1 cellular context compared by ENCODE assay signal in the genomic region with DNA sequence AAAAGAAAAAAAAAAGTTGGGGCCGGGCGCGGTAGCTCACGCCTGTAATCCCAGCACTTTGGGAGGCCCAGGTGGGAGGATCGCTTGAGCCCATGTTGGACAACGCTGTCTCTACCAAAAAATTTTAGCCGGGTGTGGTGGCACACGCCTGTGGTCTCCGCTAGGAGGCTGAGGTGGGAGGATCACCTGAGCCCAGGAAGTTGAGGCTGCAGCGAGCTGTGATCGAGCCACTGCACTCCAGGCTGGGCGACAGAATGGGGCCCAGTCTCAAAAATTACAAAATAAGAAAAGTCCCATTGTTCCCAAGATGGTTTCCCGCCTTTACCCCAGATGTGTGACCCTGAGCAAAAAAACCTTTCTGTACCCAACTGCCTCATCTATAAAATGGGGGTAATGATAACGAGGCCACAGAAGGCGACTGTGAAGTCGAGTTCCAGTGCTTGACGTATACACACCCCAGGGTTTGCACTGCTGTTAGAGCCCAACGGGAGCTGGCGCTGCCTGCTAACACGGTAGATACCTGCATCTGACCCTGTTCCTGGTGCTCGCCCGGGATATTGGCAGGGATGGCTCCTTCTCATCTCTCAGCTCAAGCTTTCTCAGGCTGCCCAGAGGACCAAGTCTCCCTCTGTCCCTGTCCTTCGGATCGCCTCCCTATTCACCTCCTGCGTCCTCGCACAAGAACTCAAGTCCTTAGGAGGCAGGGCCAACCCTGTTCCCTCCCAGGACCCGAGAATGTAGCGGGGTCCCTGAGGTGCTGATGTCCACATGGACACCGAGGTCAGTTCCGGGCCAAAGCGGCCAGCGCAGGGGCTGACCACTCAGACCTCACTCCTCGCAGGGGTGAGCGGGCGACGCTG.
TF ChIP-seq lines count a peak whose summit lies in the region.

No MANE protein-coding gene starts in this region.

TF ChIP-seq in HEK293, 187 proteins besides CTCF, POLR2A, EP300 and RAD21:
- TF ChIP-seq ZNF621 (tag by site-specific recombination; IDR thresholded peaks at IDR 0.05): no peak
- TF ChIP-seq, protein P1, sequence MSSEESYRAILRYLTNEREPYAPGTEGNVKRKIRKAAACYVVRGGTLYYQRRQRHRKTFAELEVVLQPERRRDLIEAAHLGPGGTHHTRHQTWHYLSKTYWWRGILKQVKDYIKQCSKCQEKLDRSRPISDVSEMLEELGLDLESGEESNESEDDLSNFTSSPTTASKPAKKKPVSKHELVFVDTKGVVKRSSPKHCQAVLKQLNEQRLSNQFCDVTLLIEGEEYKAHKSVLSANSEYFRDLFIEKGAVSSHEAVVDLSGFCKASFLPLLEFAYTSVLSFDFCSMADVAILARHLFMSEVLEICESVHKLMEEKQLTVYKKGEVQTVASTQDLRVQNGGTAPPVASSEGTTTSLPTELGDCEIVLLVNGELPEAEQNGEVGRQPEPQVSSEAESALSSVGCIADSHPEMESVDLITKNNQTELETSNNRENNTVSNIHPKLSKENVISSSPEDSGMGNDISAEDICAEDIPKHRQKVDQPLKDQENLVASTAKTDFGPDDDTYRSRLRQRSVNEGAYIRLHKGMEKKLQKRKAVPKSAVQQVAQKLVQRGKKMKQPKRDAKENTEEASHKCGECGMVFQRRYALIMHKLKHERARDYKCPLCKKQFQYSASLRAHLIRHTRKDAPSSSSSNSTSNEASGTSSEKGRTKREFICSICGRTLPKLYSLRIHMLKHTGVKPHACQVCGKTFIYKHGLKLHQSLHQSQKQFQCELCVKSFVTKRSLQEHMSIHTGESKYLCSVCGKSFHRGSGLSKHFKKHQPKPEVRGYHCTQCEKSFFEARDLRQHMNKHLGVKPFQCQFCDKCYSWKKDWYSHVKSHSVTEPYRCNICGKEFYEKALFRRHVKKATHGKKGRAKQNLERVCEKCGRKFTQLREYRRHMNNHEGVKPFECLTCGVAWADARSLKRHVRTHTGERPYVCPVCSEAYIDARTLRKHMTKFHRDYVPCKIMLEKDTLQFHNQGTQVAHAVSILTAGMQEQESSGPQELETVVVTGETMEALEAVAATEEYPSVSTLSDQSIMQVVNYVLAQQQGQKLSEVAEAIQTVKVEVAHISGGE (tag by site-specific recombination; conservative IDR thresholded peaks at IDR 0.05; ENCODE audit: low read depth): no peak
